Comparison of ENCODE assay signal across 16 cellular contexts in the genomic region with DNA sequence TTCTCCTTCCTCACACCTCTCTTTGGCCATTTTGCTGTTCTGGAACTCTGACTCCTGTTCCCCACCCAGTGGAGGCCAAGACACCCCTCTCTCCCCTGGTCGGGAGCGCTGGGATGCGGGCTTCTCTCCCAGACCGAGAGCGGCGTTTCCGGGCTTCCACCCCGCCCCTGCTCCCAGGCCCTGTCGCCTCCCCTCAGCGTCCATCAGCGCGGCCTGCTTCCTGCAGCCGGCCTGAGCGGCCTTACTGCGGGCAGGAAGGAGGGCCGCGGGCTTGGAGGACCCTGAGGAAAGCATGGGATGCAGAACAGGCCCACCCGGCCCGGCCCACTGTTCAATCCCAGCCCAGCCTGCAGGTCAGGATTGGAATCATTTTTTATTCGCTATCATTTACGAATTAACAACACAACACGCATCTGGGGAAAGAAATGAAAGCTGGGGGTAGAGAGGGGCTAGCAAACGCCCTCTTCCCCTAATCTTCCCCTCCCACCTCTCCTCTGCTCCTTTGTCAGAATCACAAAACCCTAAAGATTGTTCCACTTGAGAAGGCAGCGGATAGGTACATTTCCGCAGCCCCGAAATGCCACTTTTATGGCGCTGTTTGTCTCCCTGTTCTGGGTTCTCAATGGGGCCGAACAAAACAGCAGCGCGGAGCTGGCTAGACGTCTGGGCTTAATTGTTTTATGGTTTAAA. TPM values are rescaled to one million over a fixed set of nuclear protein-coding genes. Genes with fewer than 3 reads are reported as not detected.
DNase-seq lines count a peak whose midpoint lies in the region; ATAC-seq, FAIRE-seq and TF ChIP-seq lines count a peak whose summit lies in the region.
"Had no signal": no experiment of that assay in that cellular context is flagged by ENCODE, and none has a peak within 500 bp of the region (broad histone marks: within the 10 kb centered on the region; RNA-seq: fewer than 3 reads in every experiment).

No MANE protein-coding gene starts in this region.

- H3K79me1 ChIP-seq in H1 (ENCODE audit: low read depth, low read length): no peaks in the 10 kb centered on the region

- no peak for FAIRE-seq in H1 (lab: Jason Lieb, UNC)

- H4K91ac ChIP-seq in H1 (replicated peaks; ENCODE audit: insufficient read length, low read length): no peak overlapping the region

- no peak overlapping the region for H2BK120ac ChIP-seq in H1 (replicated peaks; ENCODE audit: low read depth, low read length)

- H3K4me1 Mint-ChIP-seq in nephron progenitor cell: peaks cover 75% of the 10 kb centered on the region
- H3K4me1 Mint-ChIP-seq in CD4-positive, alpha-beta memory T cell: peaks cover 10 to 36% (median 23%) of the 10 kb centered on the region in 4 donors
- H3K4me1 Mint-ChIP-seq in activated CD4-positive, alpha-beta T cell treated with anti-CD3 and anti-CD28 coated beads, Interleukin-2, amount 10 ng/mL, durations not matched to agents 7 days and 5 days: peaks cover 24% of the 10 kb centered on the region

- H3K4me3 ChIP-seq in AG04449 (ENCODE audit: low read depth, low read length) (peak overlapping the region; percentile 96), H7 (ENCODE audit: insufficient read depth, low read depth, low read length) (no peak overlapping the region), H1 (ENCODE audit: extremely low read depth in 1 of 4, insufficient read depth in 2 of 4, low read depth in 3 of 4, low read length in 4 of 4) (no peak overlapping the region)
- H3K4me3 ChIP-seq in CD4-positive, alpha-beta memory T cell (ENCODE audit: low read length in 2 of 2): no peak overlapping the region
- H3K4me3 ChIP-seq: BLaER1 treated with 17β-estradiol and CSF1 and Interleukin-3, amounts not matched to agents 10 nM and 100 nM; PC-9 had no signal

- peaks cover 48% of the 10 kb centered on the region for H3K36me3 Mint-ChIP-seq in nephron progenitor cell (ENCODE audit: low read depth)
- H3K36me3 Mint-ChIP-seq in CD4-positive, alpha-beta memory T cell: no peaks in the 10 kb centered on the region
- peaks cover 1% of the 10 kb centered on the region for H3K36me3 Mint-ChIP-seq in activated CD4-positive, alpha-beta T cell treated with anti-CD3 and anti-CD28 coated beads, Interleukin-2, amount 10 ng/mL, durations not matched to agents 7 days and 5 days (ENCODE audit: low read depth)

- H3K36me3 ChIP-seq in H7 (replicated peaks; ENCODE audit: control insufficient read depth, insufficient read depth, low read length) (no peaks in the 10 kb centered on the region), H1 (ENCODE audit: control insufficient read depth in 2 of 4, insufficient read depth in 4 of 4, low read length in 3 of 4) (peaks cover 0 to 2% (median 0%) of the 10 kb centered on the region in 4 experiments; a peak in 1 of 8 replicates)
- no peaks in the 10 kb centered on the region for H3K36me3 ChIP-seq in CD4-positive, alpha-beta memory T cell (ENCODE audit: insufficient read depth, low read length)
- H3K36me3 ChIP-seq: BLaER1 treated with 17β-estradiol and CSF1 and Interleukin-3, amounts not matched to agents 10 nM and 100 nM had no signal

- H3K9me3 ChIP-seq in H1 (ENCODE audit: insufficient read depth in 2 of 2, low read depth in 1 of 2, low read length in 1 of 2): no peaks in the 10 kb centered on the region
- H3K9me3 ChIP-seq in CD4-positive, alpha-beta memory T cell (ENCODE audit: control insufficient read depth in 1 of 2, low read length in 2 of 2): no peaks in the 10 kb centered on the region

- POLR2A ChIA-PET in AG04449 (lab: Yijun Ruan, JAX) (interaction anchor here (0.8 to 2.3 kb wide), 6 partner anchors 9 to 186 kb away, joined by 3 to 10 read pairs (median 4); no protein-coding TSS in a partner anchor), H1 (lab: Charles Lee; ENCODE audit: partially characterized antibody) (interaction anchor here (1.0 kb wide), 1 partner anchor 22 kb away, joined by 3 read pairs; no protein-coding TSS in a partner anchor)
- POLR2A ChIA-PET in CD4-positive, alpha-beta memory T cell (lab: Charles Lee; ENCODE audit: partially characterized antibody): interaction anchor here (1.2 kb wide), 1 partner anchor 187 kb away, joined by 9 read pairs; no protein-coding TSS in a partner anchor
- POLR2A ChIA-PET in activated CD4-positive, alpha-beta T cell treated with anti-CD3 and anti-CD28 coated beads, Interleukin-2, amount 10 ng/mL, durations not matched to agents 7 days and 5 days (lab: Charles Lee): no interaction called here

- H3K4ac ChIP-seq in H1 (replicated peaks; ENCODE audit: insufficient read length, low read depth, low read length): no peak overlapping the region

- no peak overlapping the region for H3K9ac ChIP-seq in H1 (replicated peaks in 1 of 4; ENCODE audit: extremely low read depth in 1 of 4, low read depth in 3 of 4, low read length in 3 of 4)
- H3K9ac ChIP-seq: BLaER1 treated with 17β-estradiol and CSF1 and Interleukin-3, amounts not matched to agents 10 nM and 100 nM had no signal

- H2BK12ac ChIP-seq in H1 (ENCODE audit: low read depth, low read length): no peak overlapping the region

- intact Hi-C loops in CD4-positive, alpha-beta memory T cell (cut with micrococcal nuclease): loop anchor here (5.0 kb wide), 1 partner anchor 372 kb away; no protein-coding TSS in a partner anchor

- H3K27me3 ChIP-seq in H7 (ENCODE audit: control insufficient read depth, insufficient read depth, low read length): peaks cover 100% of the 10 kb centered on the region
- H3K27me3 ChIP-seq in H1 (replicated peaks in 1 of 4; ENCODE audit: control insufficient read depth in 3 of 4, extremely low read depth in 1 of 4, insufficient read depth in 3 of 4, low read length in 3 of 4): peaks cover 97 to 100% (median 100%) of the 10 kb centered on the region in 4 experiments
- H3K27me3 ChIP-seq in CD4-positive, alpha-beta memory T cell (ENCODE audit: insufficient read depth, low read length): peaks cover 85% of the 10 kb centered on the region

- peak overlapping the region; percentile 98 for H3K4me3 Mint-ChIP-seq in nephron progenitor cell
- H3K4me3 Mint-ChIP-seq in CD4-positive, alpha-beta memory T cell: peak overlapping the region in 2 of 8 donors; percentile 23 to 35
- H3K4me3 Mint-ChIP-seq in activated CD4-positive, alpha-beta T cell treated with anti-CD3 and anti-CD28 coated beads, Interleukin-2, amount 10 ng/mL, durations not matched to agents 7 days and 5 days: no peak overlapping the region
- H3K4me3 Mint-ChIP-seq: HFFc6; stimulated activated naive CD8-positive, alpha-beta T cell treated with anti-CD3 and anti-CD28 coated beads, Interleukin-15, Interleukin-2, amounts not matched to agents 100 ng/mL and 50 ng/mL, for 24 hours had no signal

- 21% methylated on average over 31 of the region's 31 CpGs; no CpG with 5 or more reads in 1 of the 2 experiments for WGBS in H1 (ENCODE audit: extremely low coverage in 1 of 2, insufficient coverage in 1 of 2, insufficient read length in 1 of 2, insufficient replicate concordance in 2 of 2, low coverage in 1 of 2, low lambda C conversion rate in 2 of 2, missing lambda C conversion rate in 1 of 2), 2 experiments

- peak overlapping the region; percentile 97 for H3K27ac Mint-ChIP-seq in nephron progenitor cell
- peak overlapping the region in 2 of 7 donors; percentile 5 to 58 for H3K27ac Mint-ChIP-seq in CD4-positive, alpha-beta memory T cell
- H3K27ac Mint-ChIP-seq in activated CD4-positive, alpha-beta T cell treated with anti-CD3 and anti-CD28 coated beads, Interleukin-2, amount 10 ng/mL, durations not matched to agents 7 days and 5 days: no peak overlapping the region
- H3K27ac Mint-ChIP-seq: HFFc6; stimulated activated naive CD8-positive, alpha-beta T cell treated with anti-CD3 and anti-CD28 coated beads, Interleukin-15, Interleukin-2, amounts not matched to agents 100 ng/mL and 50 ng/mL, for 24 hours had no signal

- TF ChIP-seq RAD21 in H1 (IDR thresholded peaks at IDR 0.05 in 1 of 2, conservative IDR thresholded peaks at IDR 0.05 in 1 of 2; ENCODE audit: low read depth in 2 of 2, low read length in 2 of 2): no peak

- no peak overlapping the region for H2BK5ac ChIP-seq in H1 (ENCODE audit: low read depth, low read length)

- DNase-seq in AG04449 (ENCODE audit: low read depth, low spot score) (no peak), H7 (peak; percentile 70), H1 (ENCODE audit: low read depth in 1 of 2, low spot score in 2 of 2) (no peak), nephron progenitor cell (peak; percentile 75)
- DNase-seq in CD4-positive, alpha-beta memory T cell: no peak
- no peak for DNase-seq in activated CD4-positive, alpha-beta T cell treated with anti-CD3 and anti-CD28 coated beads, Interleukin-2, amount 10 ng/mL, durations not matched to agents 7 days and 5 days
- DNase-seq: HFFc6, NCI-H226, T-helper 9 cell had no signal

- peaks cover 5% of the 10 kb centered on the region for H3K27me3 Mint-ChIP-seq in nephron progenitor cell (ENCODE audit: low read depth, poor library complexity)
- H3K27me3 Mint-ChIP-seq in CD4-positive, alpha-beta memory T cell: peaks cover 65 to 85% of the 10 kb centered on the region in 2 donors
- peaks cover 95% of the 10 kb centered on the region for H3K27me3 Mint-ChIP-seq in activated CD4-positive, alpha-beta T cell treated with anti-CD3 and anti-CD28 coated beads, Interleukin-2, amount 10 ng/mL, durations not matched to agents 7 days and 5 days

- H2BK20ac ChIP-seq in H1 (ENCODE audit: low read length): no peak overlapping the region

- H3K9me3 Mint-ChIP-seq in nephron progenitor cell: no peaks in the 10 kb centered on the region
- peaks cover 0 to 2% (median 0%) of the 10 kb centered on the region in 8 donors for H3K9me3 Mint-ChIP-seq in CD4-positive, alpha-beta memory T cell
- H3K9me3 Mint-ChIP-seq in activated CD4-positive, alpha-beta T cell treated with anti-CD3 and anti-CD28 coated beads, Interleukin-2, amount 10 ng/mL, durations not matched to agents 7 days and 5 days: no peaks in the 10 kb centered on the region
- H3K9me3 Mint-ChIP-seq: HFFc6; stimulated activated naive CD8-positive, alpha-beta T cell treated with anti-CD3 and anti-CD28 coated beads, Interleukin-15, Interleukin-2, amounts not matched to agents 100 ng/mL and 50 ng/mL, for 24 hours had no signal

- H3K79me2 ChIP-seq in H1 (ENCODE audit: control insufficient read depth in 1 of 2, insufficient read depth in 2 of 2, low read length in 2 of 2): no peaks in the 10 kb centered on the region

- H3K23me2 ChIP-seq in H1 (ENCODE audit: low read depth, low read length): peaks cover 2% of the 10 kb centered on the region; the same call in 1 of the 2 replicates

- no peak overlapping the region for H3K23ac ChIP-seq in H1 (ENCODE audit: insufficient read length)

- CTCF ChIA-PET in AG04449 (lab: Yijun Ruan, JAX) (interaction anchor here (0.7 to 21.3 kb wide), 23 partner anchors 8 to 365 kb away, joined by 3 to 756 read pairs (median 5); a partner anchor contains a TSS), H1 (lab: Charles Lee; ENCODE audit: partially characterized antibody) (interaction anchor here (0.8 to 11.3 kb wide), 25 partner anchors 8 to 374 kb away, joined by 3 to 172 read pairs (median 7); a partner anchor contains a TSS)
- CTCF ChIA-PET in CD4-positive, alpha-beta memory T cell (lab: Charles Lee; ENCODE audit: partially characterized antibody): interaction anchor here (0.9 to 6.9 kb wide), 8 partner anchors 12 to 348 kb away, joined by 3 to 109 read pairs (median 23); a partner anchor contains a TSS
- CTCF ChIA-PET in activated CD4-positive, alpha-beta T cell treated with anti-CD3 and anti-CD28 coated beads, Interleukin-2, amount 10 ng/mL, durations not matched to agents 7 days and 5 days (lab: Charles Lee): interaction anchor here (0.8 to 4.6 kb wide), 8 partner anchors 12 to 205 kb away, joined by 3 to 33 read pairs (median 6); a partner anchor contains a TSS

- H4K20me1 ChIP-seq in H1 (replicated peaks in 1 of 2; ENCODE audit: control insufficient read depth in 1 of 2, insufficient read depth in 2 of 2, low read length in 2 of 2): peaks cover 0 to 34% of the 10 kb centered on the region in 2 experiments

- no peak for TF ChIP-seq EP300 in H1 (IDR thresholded peaks at IDR 0.05; ENCODE audit: borderline replicate concordance in 1 of 2, low read depth in 2 of 2, low read length in 2 of 2)

- TF ChIP-seq POLR2A in H1 (IDR thresholded peaks at IDR 0.05; ENCODE audit: control extremely low read depth in 1 of 2, low read depth in 2 of 2, low read length in 2 of 2): no peak

- H3K18ac ChIP-seq in H1 (ENCODE audit: extremely low read depth, low read length): no peak overlapping the region

- peaks cover 0 to 9% (median 1%) of the 10 kb centered on the region in 4 experiments; a peak in 3 of 7 replicates for H3K4me1 ChIP-seq in H1 (replicated peaks in 1 of 4; ENCODE audit: control insufficient read depth in 3 of 4, insufficient read depth in 4 of 4, low read length in 3 of 4)
- H3K4me1 ChIP-seq in CD4-positive, alpha-beta memory T cell (ENCODE audit: insufficient read depth, low read length): peaks cover 24% of the 10 kb centered on the region

- no peak for ATAC-seq in HG03139 (IDR thresholded peaks at IDR 0.05; ENCODE audit: unreplicated experiment)
- no peak for ATAC-seq in GM18519 (IDR thresholded peaks at IDR 0.05; ENCODE audit: low FRiP score, unreplicated experiment)

- no peak for TF ChIP-seq CTCF in AG04449 (IDR thresholded peaks at IDR 0.05; ENCODE audit: insufficient read depth, low read length, missing control alignments)
- no peak for TF ChIP-seq CTCF in H1 (IDR thresholded peaks at IDR 0.05; ENCODE audit: control extremely low read depth in 1 of 3, insufficient read depth in 1 of 3, low read depth in 1 of 3, low read length in 3 of 3)
- no peak for TF ChIP-seq CTCF in nephron progenitor cell (IDR thresholded peaks at IDR 0.05)

- H2AFZ ChIP-seq in H1 (ENCODE audit: low read length): no peak overlapping the region
- H2AFZ ChIP-seq: PC-9 had no signal

- H3K4me2 ChIP-seq in H1 (ENCODE audit: insufficient read depth in 1 of 2, low read depth in 2 of 2, low read length in 2 of 2): no peak overlapping the region

- no peak overlapping the region for H3K56ac ChIP-seq in H1 (replicated peaks; ENCODE audit: insufficient read length, low read depth, low read length)

- H3K27ac ChIP-seq in H1 (ENCODE audit: low read depth, low read length): no peak overlapping the region
- H3K27ac ChIP-seq in CD4-positive, alpha-beta memory T cell (ENCODE audit: low read depth, low read length): no peak overlapping the region
- H3K27ac ChIP-seq: BLaER1 treated with 17β-estradiol and CSF1 and Interleukin-3, amounts not matched to agents 10 nM and 100 nM; epithelial cell of prostate; PC-9 had no signal

- no peak overlapping the region for H4K5ac ChIP-seq in H1 (ENCODE audit: insufficient read length, low read depth, low read length)

- no peak overlapping the region for H2AK5ac ChIP-seq in H1 (ENCODE audit: low read depth, low read length)

- no peak overlapping the region for H2BK15ac ChIP-seq in H1 (ENCODE audit: low read length)

- H3K14ac ChIP-seq in H1 (ENCODE audit: insufficient read length): no peak overlapping the region

- H4K8ac ChIP-seq in H1 (ENCODE audit: extremely low read depth, insufficient read depth, low read length): no peak overlapping the region

RNA-seq across cellular contexts. Expression of a gene that starts 3.8 kb away (rescaled TPM):
- total RNA-seq in H7 (2014; rRNA removed; shearing (Covaris generic)): not detected in 2 replicates
- total RNA-seq in H1 (2021; fragmentation: NEBNext Ultra II Directional; extraction: Animal tissue kit (Norgen Biotek cat#: 25700)): not detected in 2 replicates
- not detected in 2 replicates for polyA plus RNA-seq in H1 (2011; rRNA removed)
- not detected for polyA plus RNA-seq in H1 (2011; cell fraction: cytosol; rRNA removed)
- polyA plus RNA-seq in H1 (2011; cell fraction: nucleus; rRNA removed): not detected
- polyA plus RNA-seq in H1 (2012, experiment 1 of 2): 0.09 TPM in 1 of 4 replicates, not detected in the others
- polyA plus RNA-seq in H1 (2012, experiment 2 of 2): not detected
- not detected for polyA plus RNA-seq in H1 (2013, experiment 1 of 2)
- polyA plus RNA-seq in H1 (2013, experiment 2 of 2): not detected
- not detected in 2 replicates for polyA minus RNA-seq in H1 (2011; rRNA and poly(A)+ RNA removed)
- polyA minus RNA-seq in H1 (2011; cell fraction: cytosol; rRNA and poly(A)+ RNA removed): not detected
- not detected for polyA minus RNA-seq in H1 (2011; cell fraction: nucleus; rRNA and poly(A)+ RNA removed)
- total RNA-seq in CD4-positive, alpha-beta memory T cell: not detected
- not detected for polyA plus RNA-seq in CD4-positive, alpha-beta memory T cell
- total RNA-seq in activated CD4-positive, alpha-beta T cell treated with anti-CD3 and anti-CD28 coated beads, Interleukin-2, amount 10 ng/mL, durations not matched to agents 7 days and 5 days: not detected
- total RNA-seq: HFFc6, mononuclear cell had no signal

RNA-seq across cellular contexts. Expression of a gene that starts 5.0 kb away (rescaled TPM):
- not detected in 2 replicates for total RNA-seq in H7 (2014; rRNA removed; shearing (Covaris generic))
- total RNA-seq in H1 (2021; fragmentation: NEBNext Ultra II Directional; extraction: Animal tissue kit (Norgen Biotek cat#: 25700)): not detected in 2 replicates
- not detected in 2 replicates for polyA plus RNA-seq in H1 (2011; rRNA removed)
- polyA plus RNA-seq in H1 (2011; cell fraction: cytosol; rRNA removed): not detected
- polyA plus RNA-seq in H1 (2011; cell fraction: nucleus; rRNA removed): not detected
- not detected in 4 replicates for polyA plus RNA-seq in H1 (2012, experiment 1 of 2)
- polyA plus RNA-seq in H1 (2012, experiment 2 of 2): not detected
- polyA plus RNA-seq in H1 (2013, experiment 1 of 2): not detected
- polyA plus RNA-seq in H1 (2013, experiment 2 of 2): not detected
- not detected in 2 replicates for polyA minus RNA-seq in H1 (2011; rRNA and poly(A)+ RNA removed)
- polyA minus RNA-seq in H1 (2011; cell fraction: cytosol; rRNA and poly(A)+ RNA removed): not detected
- not detected for polyA minus RNA-seq in H1 (2011; cell fraction: nucleus; rRNA and poly(A)+ RNA removed)
- not detected for total RNA-seq in CD4-positive, alpha-beta memory T cell
- polyA plus RNA-seq in CD4-positive, alpha-beta memory T cell: not detected
- not detected for total RNA-seq in activated CD4-positive, alpha-beta T cell treated with anti-CD3 and anti-CD28 coated beads, Interleukin-2, amount 10 ng/mL, durations not matched to agents 7 days and 5 days
- total RNA-seq: mononuclear cell had no signal

RNA-seq across cellular contexts. Expression of a gene that starts 20.0 kb away (rescaled TPM):
- total RNA-seq in H7 (2014; rRNA removed; shearing (Covaris generic)): not detected in 2 replicates
- total RNA-seq in H1 (2021; fragmentation: NEBNext Ultra II Directional; extraction: Animal tissue kit (Norgen Biotek cat#: 25700)): not detected in 2 replicates
- polyA plus RNA-seq in H1 (2011; rRNA removed): not detected in 2 replicates
- not detected for polyA plus RNA-seq in H1 (2011; cell fraction: cytosol; rRNA removed)
- not detected for polyA plus RNA-seq in H1 (2011; cell fraction: nucleus; rRNA removed)
- polyA plus RNA-seq in H1 (2012, experiment 1 of 2): not detected in 4 replicates
- 0.20 TPM for polyA plus RNA-seq in H1 (2012, experiment 2 of 2)
- not detected for polyA plus RNA-seq in H1 (2013, experiment 1 of 2)
- polyA plus RNA-seq in H1 (2013, experiment 2 of 2): not detected
- not detected in 2 replicates for polyA minus RNA-seq in H1 (2011; rRNA and poly(A)+ RNA removed)
- not detected for polyA minus RNA-seq in H1 (2011; cell fraction: cytosol; rRNA and poly(A)+ RNA removed)
- polyA minus RNA-seq in H1 (2011; cell fraction: nucleus; rRNA and poly(A)+ RNA removed): not detected
- total RNA-seq in CD4-positive, alpha-beta memory T cell: not detected
- not detected for polyA plus RNA-seq in CD4-positive, alpha-beta memory T cell
- not detected for total RNA-seq in activated CD4-positive, alpha-beta T cell treated with anti-CD3 and anti-CD28 coated beads, Interleukin-2, amount 10 ng/mL, durations not matched to agents 7 days and 5 days
- total RNA-seq: mononuclear cell had no signal

RNA-seq across cellular contexts. Expression of a gene that starts 23.3 kb away (rescaled TPM):
- not detected in 2 replicates for total RNA-seq in H7 (2014; rRNA removed; shearing (Covaris generic))
- total RNA-seq in H1 (2021; fragmentation: NEBNext Ultra II Directional; extraction: Animal tissue kit (Norgen Biotek cat#: 25700)): not detected in 2 replicates
- polyA plus RNA-seq in H1 (2011; rRNA removed): not detected in 2 replicates
- not detected for polyA plus RNA-seq in H1 (2011; cell fraction: cytosol; rRNA removed)
- polyA plus RNA-seq in H1 (2011; cell fraction: nucleus; rRNA removed): not detected
- not detected in 4 replicates for polyA plus RNA-seq in H1 (2012, experiment 1 of 2)
- polyA plus RNA-seq in H1 (2012, experiment 2 of 2): not detected
- not detected for polyA plus RNA-seq in H1 (2013, experiment 1 of 2)
- polyA plus RNA-seq in H1 (2013, experiment 2 of 2): not detected
- not detected in 2 replicates for polyA minus RNA-seq in H1 (2011; rRNA and poly(A)+ RNA removed)
- not detected for polyA minus RNA-seq in H1 (2011; cell fraction: cytosol; rRNA and poly(A)+ RNA removed)
- polyA minus RNA-seq in H1 (2011; cell fraction: nucleus; rRNA and poly(A)+ RNA removed): not detected
- not detected for total RNA-seq in CD4-positive, alpha-beta memory T cell
- not detected for polyA plus RNA-seq in CD4-positive, alpha-beta memory T cell
- not detected for total RNA-seq in activated CD4-positive, alpha-beta T cell treated with anti-CD3 and anti-CD28 coated beads, Interleukin-2, amount 10 ng/mL, durations not matched to agents 7 days and 5 days
- total RNA-seq: mononuclear cell had no signal

RNA-seq across cellular contexts. Expression of a gene that starts 27.9 kb away (rescaled TPM):
- total RNA-seq in H7 (2014; rRNA removed; shearing (Covaris generic)): not detected in 2 replicates
- total RNA-seq in H1 (2021; fragmentation: NEBNext Ultra II Directional; extraction: Animal tissue kit (Norgen Biotek cat#: 25700)): not detected in 2 replicates
- not detected in 2 replicates for polyA plus RNA-seq in H1 (2011; rRNA removed)
- polyA plus RNA-seq in H1 (2011; cell fraction: cytosol; rRNA removed): not detected
- polyA plus RNA-seq in H1 (2011; cell fraction: nucleus; rRNA removed): not detected
- not detected in 4 replicates for polyA plus RNA-seq in H1 (2012, experiment 1 of 2)
- polyA plus RNA-seq in H1 (2012, experiment 2 of 2): not detected
- polyA plus RNA-seq in H1 (2013, experiment 1 of 2): not detected
- polyA plus RNA-seq in H1 (2013, experiment 2 of 2): not detected
- polyA minus RNA-seq in H1 (2011; rRNA and poly(A)+ RNA removed): not detected in 2 replicates
- not detected for polyA minus RNA-seq in H1 (2011; cell fraction: cytosol; rRNA and poly(A)+ RNA removed)
- not detected for polyA minus RNA-seq in H1 (2011; cell fraction: nucleus; rRNA and poly(A)+ RNA removed)
- total RNA-seq in CD4-positive, alpha-beta memory T cell: not detected
- polyA plus RNA-seq in CD4-positive, alpha-beta memory T cell: not detected
- not detected for total RNA-seq in activated CD4-positive, alpha-beta T cell treated with anti-CD3 and anti-CD28 coated beads, Interleukin-2, amount 10 ng/mL, durations not matched to agents 7 days and 5 days
- total RNA-seq: mononuclear cell had no signal

Comparison
In these comparisons a context has a peak if more than half of its experiments do, and no peak if none do; other contexts are left out.
1. DNase-seq: peak in H7 (single experiment) and nephron progenitor cell (single experiment); none in AG04449 (single experiment), H1 (0 of 2), CD4-positive, alpha-beta memory T cell (0 of 5) and activated CD4-positive, alpha-beta T cell treated with anti-CD3 and anti-CD28 coated beads, Interleukin-2, amount 10 ng/mL, durations not matched to agents 7 days and 5 days (single experiment).